Comparison of ENCODE assay signal across 1 cellular context in genomic region chr5:135034963-135035677, GRCh38.
TF ChIP-seq lines count a peak whose summit lies in the region.

No MANE protein-coding gene starts in this region.

TF ChIP-seq in K562, 482 proteins besides CTCF, POLR2A, EP300 and RAD21 (continued from another document and continues in another):
- TF ChIP-seq ZNF655 (CRISPR knock-in tag; IDR thresholded peaks at IDR 0.05) (no peak), NRF1 (conservative IDR thresholded peaks at IDR 0.05 in 1 of 2, IDR thresholded peaks at IDR 0.05 in 1 of 2) (no peak), GATA2 (CRISPR knock-in tag; IDR thresholded peaks at IDR 0.05) (no peak), ID3 (CRISPR knock-in tag; IDR thresholded peaks at IDR 0.05) (no peak), ID3 (tag; IDR thresholded peaks at IDR 0.05) (no peak), FIP1L1 (IDR thresholded peaks at IDR 0.05; ENCODE audit: low read depth, low read length, poor library complexity, severe bottlenecking) (no peak), FOXM1 (IDR thresholded peaks at IDR 0.05; ENCODE audit: low read depth) (no peak), FOXM1 (CRISPR knock-in tag; IDR thresholded peaks at IDR 0.05; ENCODE audit: low read depth) (no peak), ZBTB1 (CRISPR knock-in tag; IDR thresholded peaks at IDR 0.05; ENCODE audit: borderline replicate concordance, low read depth) (no peak), ZNF253 (CRISPR knock-in tag; conservative IDR thresholded peaks at IDR 0.05) (no peak), TRIM24 (IDR thresholded peaks at IDR 0.05) (no peak), SMARCA4 (IDR thresholded peaks at IDR 0.05) (no peak), SIN3B (IDR thresholded peaks at IDR 0.05; ENCODE audit: low read depth) (no peak), UBTF (IDR thresholded peaks at IDR 0.05; ENCODE audit: borderline replicate concordance in 1 of 2, low read depth in 2 of 2, low read length in 2 of 2) (no peak), MBD2 (IDR thresholded peaks at IDR 0.05; ENCODE audit: borderline replicate concordance, low read depth) (no peak), ZNF76 (CRISPR knock-in tag; IDR thresholded peaks at IDR 0.05; ENCODE audit: borderline replicate concordance) (no peak), HMBOX1 (IDR thresholded peaks at IDR 0.05) (no peak), MTA2 (IDR thresholded peaks at IDR 0.05; ENCODE audit: low read depth) (no peak), ZNF280A (IDR thresholded peaks at IDR 0.05; ENCODE audit: low read depth, partially characterized antibody) (no peak), SMAD4 (CRISPR knock-in tag; conservative IDR thresholded peaks at IDR 0.05) (no peak), KAT8 (IDR thresholded peaks at IDR 0.05; ENCODE audit: low read depth) (no peak), ZNF121 (CRISPR knock-in tag; conservative IDR thresholded peaks at IDR 0.05) (no peak), HDAC6 (IDR thresholded peaks at IDR 0.05; ENCODE audit: low read depth, low read length) (no peak), HMGXB4 (CRISPR knock-in tag; IDR thresholded peaks at IDR 0.05) (no peak), CTCFL (IDR thresholded peaks at IDR 0.05; ENCODE audit: borderline replicate concordance, insufficient read depth, low read depth, low read length, poor library complexity, severe bottlenecking) (no peak), XRCC5 (IDR thresholded peaks at IDR 0.05; ENCODE audit: low read depth, low read length) (0 out of 2 replicates have a peak, but pooled peaks have one; percentile 1), ZNF511 (CRISPR knock-in tag; IDR thresholded peaks at IDR 0.05) (peak; percentile 32; the same call in 1 of the 2 replicates), RNF2 (IDR thresholded peaks at IDR 0.05) (no peak), MXI1 (IDR thresholded peaks at IDR 0.05; ENCODE audit: low read depth, low read length) (no peak), ZNF324 (CRISPR knock-in tag; IDR thresholded peaks at IDR 0.05) (no peak), ZNF140 (CRISPR knock-in tag; IDR thresholded peaks at IDR 0.05) (no peak), RFX1 (IDR thresholded peaks at IDR 0.05) (no peak), RBM15 (IDR thresholded peaks at IDR 0.05; ENCODE audit: insufficient read depth, low read length) (no peak), ZNF263 (CRISPR knock-in tag; IDR thresholded peaks at IDR 0.05; ENCODE audit: borderline replicate concordance) (peak; percentile 33; the same call in 1 of the 2 replicates), ZNF707 (CRISPR knock-in tag; conservative IDR thresholded peaks at IDR 0.05) (no peak), ZKSCAN8 (CRISPR knock-in tag; IDR thresholded peaks at IDR 0.05) (no peak), ILF3 (IDR thresholded peaks at IDR 0.05; ENCODE audit: borderline replicate concordance) (no peak), AFF4 (CRISPR knock-in tag; IDR thresholded peaks at IDR 0.05) (no peak), ZNF143 (CRISPR knock-in tag; IDR thresholded peaks at IDR 0.05) (0 out of 2 replicates have a peak, but pooled peaks have one; percentile 48), KDM5B (IDR thresholded peaks at IDR 0.05; ENCODE audit: insufficient replicate concordance, low read depth, low read length) (no peak), ESRRA (IDR thresholded peaks at IDR 0.05; ENCODE audit: borderline replicate concordance, low read depth) (no peak), MLLT1 (IDR thresholded peaks at IDR 0.05) (no peak), NEUROD1 (IDR thresholded peaks at IDR 0.05; ENCODE audit: borderline replicate concordance, low read depth, low read length, partially characterized antibody) (no peak), HDGF (IDR thresholded peaks at IDR 0.05) (0 out of 2 replicates have a peak, but pooled peaks have one; percentile 40), ESRRB (CRISPR knock-in tag; IDR thresholded peaks at IDR 0.05; ENCODE audit: borderline replicate concordance) (no peak), CC2D1A (IDR thresholded peaks at IDR 0.05) (no peak), GTF2E2 (tag; IDR thresholded peaks at IDR 0.05) (0 out of 2 replicates have a peak, but pooled peaks have one; percentile 2), KLF6 (CRISPR knock-in tag; IDR thresholded peaks at IDR 0.05; ENCODE audit: borderline replicate concordance) (no peak), MITF (IDR thresholded peaks at IDR 0.05) (no peak), POLR2G (IDR thresholded peaks at IDR 0.05; ENCODE audit: low read depth, low read length) (peak; percentile 39; the same call in 1 of the 2 replicates), TAF15 (IDR thresholded peaks at IDR 0.05; ENCODE audit: low read depth, low read length) (no peak)
